In the genomic region with DNA sequence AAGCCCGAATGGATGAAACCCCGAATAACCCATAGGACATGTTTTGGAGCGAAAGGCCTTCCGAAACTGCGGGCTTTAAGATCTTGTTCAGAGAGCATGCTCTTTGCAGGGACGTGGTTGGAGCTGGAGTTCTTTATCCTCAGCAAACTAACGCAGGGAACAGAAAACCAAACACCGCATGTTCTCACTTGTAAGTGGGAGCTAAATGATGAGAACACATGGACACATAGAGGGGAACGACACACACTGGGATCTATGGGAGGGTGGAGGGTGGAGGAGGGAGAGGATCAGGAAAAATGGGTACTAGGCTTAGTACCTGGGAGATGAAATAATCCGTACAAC, we compare ENCODE assay signal across 8 cellular contexts.
DNase-seq lines count a peak whose midpoint lies in the region; ATAC-seq and TF ChIP-seq lines count a peak whose summit lies in the region.

No MANE protein-coding gene starts in this region.

- H3K4me3 Mint-ChIP-seq in activated CD4-positive, alpha-beta memory T cell treated with anti-CD3 and anti-CD28 coated beads for 36 hours, result peak overlapping the region; percentile 76

- H3K4me1 ChIP-seq in BLaER1 (peaks cover 23% of the 10 kb centered on the region), heart right ventricle (peaks cover 0 to 16% (median 0%) of the 10 kb centered on the region in 9 donors)

- no peaks in the 10 kb centered on the region for H3K9me3 ChIP-seq in BLaER1
- no peaks in the 10 kb centered on the region for H3K9me3 ChIP-seq in heart right ventricle

- H3K27me3 ChIP-seq in BLaER1 (no peaks in the 10 kb centered on the region), heart right ventricle (peaks cover 0 to 6% (median 0%) of the 10 kb centered on the region in 7 donors)

- peak overlapping the region; percentile 87 for H3K4me2 ChIP-seq in BLaER1

- H3K27ac Mint-ChIP-seq in activated CD4-positive, alpha-beta memory T cell treated with anti-CD3 and anti-CD28 coated beads for 36 hours, result peak overlapping the region; percentile 95

- 5 to 6% methylated on average over 10 of the region's 10 CpGs for WGBS in heart right ventricle, 2 donors

- intact Hi-C loops in activated CD4-positive, alpha-beta memory T cell treated with anti-CD3 and anti-CD28 coated beads for 36 hours (cut with micrococcal nuclease), result loop anchor here (1.0 to 5.0 kb wide), 2 partner anchors 10 to 646 kb away; a partner anchor contains a TSS
- intact Hi-C loops in heart right ventricle (cut with DNase I), result loop anchor here in 1 of 10 donors (10.0 kb wide), 1 partner anchor 1128 kb away; a partner anchor contains a TSS

- no peaks in the 10 kb centered on the region for H4K20me1 ChIP-seq in BLaER1

- DNase-seq in activated CD4-positive, alpha-beta memory T cell treated with anti-CD3 and anti-CD28 coated beads for 36 hours, result no peak
- DNase-seq in heart right ventricle, result no peak
- no peak for DNase-seq in retinal pigment epithelial cell (ENCODE audit: low read depth)

- peaks cover 2% of the 10 kb centered on the region for H3K9me3 Mint-ChIP-seq in activated CD4-positive, alpha-beta memory T cell treated with anti-CD3 and anti-CD28 coated beads for 36 hours

- CTCF ChIA-PET in activated CD4-positive, alpha-beta memory T cell treated with anti-CD3 and anti-CD28 coated beads for 36 hours (lab: Charles Lee), result no interaction called here

- peaks cover 2% of the 10 kb centered on the region for H3K27me3 Mint-ChIP-seq in activated CD4-positive, alpha-beta memory T cell treated with anti-CD3 and anti-CD28 coated beads for 36 hours

- POLR2A ChIA-PET in activated CD4-positive, alpha-beta memory T cell treated with anti-CD3 and anti-CD28 coated beads for 36 hours (lab: Charles Lee), result interaction anchor here (1.0 kb wide), 1 partner anchor 11 kb away, joined by 3 read pairs; no protein-coding TSS in a partner anchor

- TF ChIP-seq CTCF in heart right ventricle (IDR thresholded peaks at IDR 0.05) (peak in 1 of 9 donors; percentile 1), retinal pigment epithelial cell (conservative IDR thresholded peaks at IDR 0.05; ENCODE audit: low read depth, low read length) (no peak)

- peaks cover 44% of the 10 kb centered on the region for H3K4me1 Mint-ChIP-seq in activated CD4-positive, alpha-beta memory T cell treated with anti-CD3 and anti-CD28 coated beads for 36 hours (ENCODE audit: low read depth)

- H3K36me3 Mint-ChIP-seq in activated CD4-positive, alpha-beta memory T cell treated with anti-CD3 and anti-CD28 coated beads for 36 hours, result peaks cover 3% of the 10 kb centered on the region

- H3K27ac ChIP-seq in BLaER1, result peak overlapping the region; percentile 86
- H3K27ac ChIP-seq in heart right ventricle, result peak overlapping the region; percentile 44 to 93 (median 88)

- H3K4me3 ChIP-seq in BLaER1 (peak overlapping the region; percentile 73), heart right ventricle (peak overlapping the region; percentile 53 to 98 (median 74)), retinal pigment epithelial cell (ENCODE audit: low read length) (peak overlapping the region; percentile 56)

- ATAC-seq in HG02610 (IDR thresholded peaks at IDR 0.05; ENCODE audit: unreplicated experiment) (peak; percentile 4), heart right ventricle (peak; percentile 11 to 44 (median 25)), GM19328 (IDR thresholded peaks at IDR 0.05; ENCODE audit: unreplicated experiment) (no peak), HG03045 (IDR thresholded peaks at IDR 0.05; ENCODE audit: unreplicated experiment) (no peak), HG03520 (IDR thresholded peaks at IDR 0.05; ENCODE audit: unreplicated experiment) (no peak)

- H3K36me3 ChIP-seq in BLaER1 (no peaks in the 10 kb centered on the region), heart right ventricle (no peaks in the 10 kb centered on the region)

- peak overlapping the region; percentile 81 for H3K9ac ChIP-seq in BLaER1

Comparison
In these comparisons a context has a peak if more than half of its experiments do, and no peak if none do; other contexts are left out.
1. ATAC-seq: peak in HG02610 (single experiment) and heart right ventricle (8 of 8); none in GM19328 (single experiment), HG03045 (single experiment) and HG03520 (single experiment).
2. Peak in every context shown above with its lines, with median percentiles within 50 percentile points of each other: H3K4me3 ChIP-seq.